Comparison of ENCODE assay signal across 15 cellular contexts in genomic region chr4:15870921-15871664, GRCh38.
A peak's percentile ranks its signal among the peaks of the same experiment; 100 is the strongest.
DNase-seq lines count a peak whose midpoint lies in the region; ATAC-seq, FAIRE-seq and TF ChIP-seq lines count a peak whose summit lies in the region.
"Had no signal": no experiment of that assay in that cellular context is flagged by ENCODE, and none has a peak within 500 bp of the region (broad histone marks: within the 10 kb centered on the region; RNA-seq: fewer than 3 reads in every experiment).

No MANE protein-coding gene starts in this region.

- no peak for TF ChIP-seq CTCF in GM23338 (conservative IDR thresholded peaks at IDR 0.05; ENCODE audit: low read depth in 2 of 2)
- no peak for TF ChIP-seq CTCF in gastrocnemius medialis (IDR thresholded peaks at IDR 0.05 in 4 of 5, conservative IDR thresholded peaks at IDR 0.05 in 1 of 5)
- TF ChIP-seq CTCF in thyroid gland (IDR thresholded peaks at IDR 0.05), result no peak

- FAIRE-seq in endometrium (lab: Jason Lieb, UNC), result peak; percentile 23

- H3K9me3 Mint-ChIP-seq in GM23338, result peaks cover 12% of the 10 kb centered on the region; the same call in 2 of the 3 replicates

- ATAC-seq in GM23338 (no peak), gastrocnemius medialis (peak; percentile 75 to 83), GM19397 (IDR thresholded peaks at IDR 0.05; ENCODE audit: unreplicated experiment) (no peak)

- H3K4me3 ChIP-seq in GM23338 (no peak overlapping the region), gastrocnemius medialis (no peak overlapping the region), thyroid gland (replicated peaks in 1 of 3) (no peak overlapping the region)
- H3K4me3 ChIP-seq: BLaER1, HAP-1 had no signal

- TF ChIP-seq POLR2A in gastrocnemius medialis (IDR thresholded peaks at IDR 0.05), result no peak
- TF ChIP-seq POLR2A in thyroid gland (IDR thresholded peaks at IDR 0.05), result no peak

- H3K4me2 ChIP-seq in GM23338, result no peak overlapping the region
- H3K4me2 ChIP-seq: BLaER1 had no signal

- H3K4me1 ChIP-seq in GM23338 (ENCODE audit: insufficient read depth) (no peaks in the 10 kb centered on the region), gastrocnemius medialis (peaks cover 4 to 20% of the 10 kb centered on the region in 2 donors), thyroid gland (no peaks in the 10 kb centered on the region)
- H3K4me1 ChIP-seq: BLaER1, HAP-1 had no signal

- H3K27me3 ChIP-seq in GM23338 (ENCODE audit: insufficient read depth), result no peaks in the 10 kb centered on the region
- no peaks in the 10 kb centered on the region for H3K27me3 ChIP-seq in gastrocnemius medialis
- no peaks in the 10 kb centered on the region for H3K27me3 ChIP-seq in thyroid gland
- H3K27me3 ChIP-seq: BLaER1 had no signal

- H3K9me3 ChIP-seq in gastrocnemius medialis (no peaks in the 10 kb centered on the region), thyroid gland (no peaks in the 10 kb centered on the region)
- H3K9me3 ChIP-seq: HAP-1 had no signal

- H3K79me2 ChIP-seq in GM23338 (replicated peaks; ENCODE audit: insufficient read depth), result no peaks in the 10 kb centered on the region

- H3F3A ChIP-seq in GM23338 (replicated peaks; ENCODE audit: low read depth), result no peaks in the 10 kb centered on the region

- H3K36me3 Mint-ChIP-seq in GM23338 (ENCODE audit: low read depth), result no peaks in the 10 kb centered on the region
- H3K36me3 Mint-ChIP-seq: CD14-positive monocyte; CD4-positive, alpha-beta memory T cell had no signal

- in situ Hi-C loops in gastrocnemius medialis (cut with MboI; ENCODE audit: low sequenced_read_pairs in 4 of 4), result no loop called here

- H3K4me3 Mint-ChIP-seq in GM23338, result no peak overlapping the region
- H3K4me3 Mint-ChIP-seq: CD14-positive monocyte; CD4-positive, alpha-beta memory T cell had no signal

- H3K27ac ChIP-seq in GM23338 (ENCODE audit: low read depth), result no peak overlapping the region
- peak overlapping the region; percentile 2 to 70 (median 34) for H3K27ac ChIP-seq in gastrocnemius medialis
- H3K27ac ChIP-seq in thyroid gland, result no peak overlapping the region
- H3K27ac ChIP-seq: BLaER1 had no signal

- peaks cover 2% of the 10 kb centered on the region for H3K27me3 Mint-ChIP-seq in GM23338 (ENCODE audit: insufficient read depth, low read depth, poor library complexity)

- intact Hi-C loops in gastrocnemius medialis (cut with DNase I; ENCODE audit: low total_unique reads) (no loop called here), thyroid gland (cut with DNase I) (no loop called here)

- H2AFZ ChIP-seq in GM23338, result peak overlapping the region; percentile 24

- H3K27ac Mint-ChIP-seq in GM23338, result no peak overlapping the region
- H3K27ac Mint-ChIP-seq: CD14-positive monocyte; CD4-positive, alpha-beta memory T cell had no signal

- no peak for DNase-seq in GM23338 (ENCODE audit: low spot score)
- DNase-seq in gastrocnemius medialis, result no peak
- DNase-seq in anterior cingulate cortex (lab: John Stamatoyannopoulos, UW), result no peak
- DNase-seq in T-helper 1 cell, result no peak
- DNase-seq in thyroid gland, result no peak
- DNase-seq: 8988T; Calu3; CD4-positive, alpha-beta memory T cell; DMS79 treated with DMSO at 0.1 percent for 48 hours; GF-D8 had no signal

- H3K4me1 Mint-ChIP-seq in GM23338, result no peaks in the 10 kb centered on the region
- H3K4me1 Mint-ChIP-seq: CD4-positive, alpha-beta memory T cell had no signal

- no peaks in the 10 kb centered on the region for H4K20me1 ChIP-seq in GM23338 (replicated peaks; ENCODE audit: insufficient read depth)
- H4K20me1 ChIP-seq: BLaER1 had no signal

- 84 to 91% methylated on average over 4 of the region's 4 CpGs for WGBS in thyroid gland, 2 donors

- peaks cover 2% of the 10 kb centered on the region; the same call in 1 of the 2 replicates for H3K9me2 ChIP-seq in GM23338 (ENCODE audit: insufficient read depth)

- H3K36me3 ChIP-seq in GM23338 (ENCODE audit: insufficient read depth) (no peaks in the 10 kb centered on the region), gastrocnemius medialis (no peaks in the 10 kb centered on the region), thyroid gland (no peaks in the 10 kb centered on the region)
- H3K36me3 ChIP-seq: BLaER1, HAP-1 had no signal

TF ChIP-seq in GM23338, 12 proteins besides CTCF, POLR2A, EP300 and RAD21 (continues in another document):
- no peak for TF ChIP-seq JUNB (IDR thresholded peaks at IDR 0.05; ENCODE audit: unreplicated experiment)
- TF ChIP-seq, protein P1, sequence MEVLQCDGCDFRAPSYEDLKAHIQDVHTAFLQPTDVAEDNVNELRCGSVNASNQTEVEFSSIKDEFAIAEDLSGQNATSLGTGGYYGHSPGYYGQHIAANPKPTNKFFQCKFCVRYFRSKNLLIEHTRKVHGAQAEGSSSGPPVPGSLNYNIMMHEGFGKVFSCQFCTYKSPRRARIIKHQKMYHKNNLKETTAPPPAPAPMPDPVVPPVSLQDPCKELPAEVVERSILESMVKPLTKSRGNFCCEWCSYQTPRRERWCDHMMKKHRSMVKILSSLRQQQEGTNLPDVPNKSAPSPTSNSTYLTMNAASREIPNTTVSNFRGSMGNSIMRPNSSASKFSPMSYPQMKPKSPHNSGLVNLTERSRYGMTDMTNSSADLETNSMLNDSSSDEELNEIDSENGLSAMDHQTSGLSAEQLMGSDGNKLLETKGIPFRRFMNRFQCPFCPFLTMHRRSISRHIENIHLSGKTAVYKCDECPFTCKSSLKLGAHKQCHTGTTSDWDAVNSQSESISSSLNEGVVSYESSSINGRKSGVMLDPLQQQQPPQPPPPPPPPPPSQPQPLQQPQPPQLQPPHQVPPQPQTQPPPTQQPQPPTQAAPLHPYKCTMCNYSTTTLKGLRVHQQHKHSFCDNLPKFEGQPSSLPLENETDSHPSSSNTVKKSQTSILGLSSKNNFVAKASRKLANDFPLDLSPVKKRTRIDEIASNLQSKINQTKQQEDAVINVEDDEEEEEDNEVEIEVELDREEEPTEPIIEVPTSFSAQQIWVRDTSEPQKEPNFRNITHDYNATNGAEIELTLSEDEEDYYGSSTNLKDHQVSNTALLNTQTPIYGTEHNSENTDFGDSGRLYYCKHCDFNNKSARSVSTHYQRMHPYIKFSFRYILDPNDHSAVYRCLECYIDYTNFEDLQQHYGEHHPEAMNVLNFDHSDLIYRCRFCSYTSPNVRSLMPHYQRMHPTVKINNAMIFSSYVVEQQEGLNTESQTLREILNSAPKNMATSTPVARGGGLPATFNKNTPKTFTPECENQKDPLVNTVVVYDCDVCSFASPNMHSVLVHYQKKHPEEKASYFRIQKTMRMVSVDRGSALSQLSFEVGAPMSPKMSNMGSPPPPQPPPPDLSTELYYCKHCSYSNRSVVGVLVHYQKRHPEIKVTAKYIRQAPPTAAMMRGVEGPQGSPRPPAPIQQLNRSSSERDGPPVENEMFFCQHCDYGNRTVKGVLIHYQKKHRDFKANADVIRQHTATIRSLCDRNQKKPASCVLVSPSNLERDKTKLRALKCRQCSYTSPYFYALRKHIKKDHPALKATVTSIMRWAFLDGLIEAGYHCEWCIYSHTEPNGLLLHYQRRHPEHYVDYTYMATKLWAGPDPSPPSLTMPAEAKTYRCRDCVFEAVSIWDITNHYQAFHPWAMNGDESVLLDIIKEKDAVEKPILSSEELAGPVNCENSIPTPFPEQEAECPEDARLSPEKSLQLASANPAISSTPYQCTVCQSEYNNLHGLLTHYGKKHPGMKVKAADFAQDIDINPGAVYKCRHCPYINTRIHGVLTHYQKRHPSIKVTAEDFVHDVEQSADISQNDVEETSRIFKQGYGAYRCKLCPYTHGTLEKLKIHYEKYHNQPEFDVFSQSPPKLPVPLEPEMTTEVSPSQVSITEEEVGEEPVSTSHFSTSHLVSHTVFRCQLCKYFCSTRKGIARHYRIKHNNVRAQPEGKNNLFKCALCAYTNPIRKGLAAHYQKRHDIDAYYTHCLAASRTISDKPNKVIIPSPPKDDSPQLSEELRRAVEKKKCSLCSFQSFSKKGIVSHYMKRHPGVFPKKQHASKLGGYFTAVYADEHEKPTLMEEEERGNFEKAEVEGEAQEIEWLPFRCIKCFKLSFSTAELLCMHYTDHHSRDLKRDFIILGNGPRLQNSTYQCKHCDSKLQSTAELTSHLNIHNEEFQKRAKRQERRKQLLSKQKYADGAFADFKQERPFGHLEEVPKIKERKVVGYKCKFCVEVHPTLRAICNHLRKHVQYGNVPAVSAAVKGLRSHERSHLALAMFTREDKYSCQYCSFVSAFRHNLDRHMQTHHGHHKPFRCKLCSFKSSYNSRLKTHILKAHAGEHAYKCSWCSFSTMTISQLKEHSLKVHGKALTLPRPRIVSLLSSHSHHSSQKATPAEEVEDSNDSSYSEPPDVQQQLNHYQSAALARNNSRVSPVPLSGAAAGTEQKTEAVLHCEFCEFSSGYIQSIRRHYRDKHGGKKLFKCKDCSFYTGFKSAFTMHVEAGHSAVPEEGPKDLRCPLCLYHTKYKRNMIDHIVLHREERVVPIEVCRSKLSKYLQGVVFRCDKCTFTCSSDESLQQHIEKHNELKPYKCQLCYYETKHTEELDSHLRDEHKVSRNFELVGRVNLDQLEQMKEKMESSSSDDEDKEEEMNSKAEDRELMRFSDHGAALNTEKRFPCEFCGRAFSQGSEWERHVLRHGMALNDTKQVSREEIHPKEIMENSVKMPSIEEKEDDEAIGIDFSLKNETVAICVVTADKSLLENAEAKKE (CRISPR knock-in tag; IDR thresholded peaks at IDR 0.05), result no peak
- TF ChIP-seq CREB1 (CRISPR knock-in tag; IDR thresholded peaks at IDR 0.05; ENCODE audit: low read depth), result no peak
- no peak for TF ChIP-seq EZH2 (IDR thresholded peaks at IDR 0.05; ENCODE audit: low read depth, unreplicated experiment)
- TF ChIP-seq POLR2AphosphoS5 (IDR thresholded peaks at IDR 0.05; ENCODE audit: low read depth), result no peak
- TF ChIP-seq STAT1 (IDR thresholded peaks at IDR 0.05; ENCODE audit: unreplicated experiment), result no peak
- no peak for TF ChIP-seq ZNF114 (CRISPR knock-in tag; IDR thresholded peaks at IDR 0.05)

Comparison
In these comparisons a context has a peak if more than half of its experiments do, and no peak if none do; other contexts are left out.
1. ATAC-seq: peak in gastrocnemius medialis (2 of 2); none in GM23338 (single experiment) and GM19397 (single experiment).
2. H3K27ac ChIP-seq: peak in gastrocnemius medialis (4 of 4); none in GM23338 (single experiment) and thyroid gland (0 of 3).